In the genomic region with DNA sequence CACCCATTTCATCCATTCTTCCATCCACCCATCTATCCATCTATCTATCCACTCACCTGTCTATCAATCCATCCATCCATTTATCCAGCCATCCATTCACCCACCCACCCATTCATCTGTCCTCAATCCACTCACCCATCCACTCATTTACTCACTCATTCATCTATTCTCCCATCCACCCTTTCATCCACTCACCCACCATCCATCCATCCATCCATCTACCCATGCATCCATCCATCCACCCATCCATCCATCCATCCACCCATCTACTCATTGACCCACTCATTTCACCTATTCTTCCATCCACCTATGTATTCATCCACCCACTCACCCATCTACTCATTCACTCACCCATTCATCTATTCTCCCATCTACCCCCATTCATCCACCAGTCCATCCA, we compare ENCODE assay signal across 20 cellular contexts. TPM values are rescaled to one million over a fixed set of nuclear protein-coding genes. Genes with fewer than 3 reads are reported as not detected.
A peak's percentile ranks its signal among the peaks of the same experiment; 100 is the strongest.
DNase-seq lines count a peak whose midpoint lies in the region; ATAC-seq, FAIRE-seq and TF ChIP-seq lines count a peak whose summit lies in the region.
"Had no signal": no experiment of that assay in that cellular context is flagged by ENCODE, and none has a peak within 500 bp of the region (broad histone marks: within the 10 kb centered on the region; RNA-seq: fewer than 3 reads in every experiment).

No MANE protein-coding gene starts in this region.

- no peak overlapping the region for H3K4me3 ChIP-seq in subcutaneous abdominal adipose tissue (ENCODE audit: low read depth in 1 of 5, low read length in 5 of 5)
- H3K4me3 ChIP-seq: adrenal gland, HAP-1, neural progenitor cell, skin epidermis had no signal

- in situ Hi-C loops in GM13977 (cut with MboI; ENCODE audit: low pct_unique_long_range_greater_than_20kb, low sequenced_read_pairs, unreplicated experiment), result no loop called here

- H3K27ac Mint-ChIP-seq in activated T-cell treated with anti-CD3 and anti-CD28 coated beads, Interleukin-2, amount 50 U/mL, for 72 hours, result peak overlapping the region; percentile 95
- H3K27ac Mint-ChIP-seq in activated naive CD8-positive, alpha-beta T cell treated with anti-CD3 and anti-CD28 coated beads, Interleukin-2, amount 50 U/mL, for 24 hours, result peak overlapping the region; percentile 98
- H3K27ac Mint-ChIP-seq: neural progenitor cell, progenitor cell of endocrine pancreas had no signal

- peaks cover 4% of the 10 kb centered on the region for H3K27me3 Mint-ChIP-seq in activated T-cell treated with anti-CD3 and anti-CD28 coated beads, Interleukin-2, amount 50 U/mL, for 72 hours (ENCODE audit: low read depth)
- H3K27me3 Mint-ChIP-seq in activated naive CD8-positive, alpha-beta T cell treated with anti-CD3 and anti-CD28 coated beads, Interleukin-2, amount 50 U/mL, for 24 hours, result peaks cover 10% of the 10 kb centered on the region

- TF ChIP-seq CTCF in GM13977 (IDR thresholded peaks at IDR 0.05; ENCODE audit: extremely low read depth, insufficient read depth, missing control alignments), result no peak

- no peak for DNase-seq in activated T-cell treated with anti-CD3 and anti-CD28 coated beads, Interleukin-2, amount 50 U/mL, for 72 hours
- no peak for DNase-seq in activated T-cell treated with anti-CD3 and anti-CD28 coated beads, Interleukin-2, amount 50 U/mL, for 1 hour
- DNase-seq in HTR-8/SVneo (ENCODE audit: insufficient read length, low spot score) (no peak), NOMO-1 treated with DMSO at 0.1 percent for 48 hours (lab: John Stamatoyannopoulos, UW; ENCODE audit: unreplicated experiment) (no peak), GM13977 (ENCODE audit: low spot score) (no peak)
- DNase-seq in activated naive CD8-positive, alpha-beta T cell treated with anti-CD3 and anti-CD28 coated beads, Interleukin-2, amount 50 U/mL, for 24 hours, result no peak
- DNase-seq: activated CD4-positive, CD25-positive, alpha-beta regulatory T cell; adrenal gland; midbrain; NCI-H1436 treated with DMSO at 0.1 percent for 48 hours; NCI-H2171 treated with DMSO at 0.1 percent for 48 hours; SIG-M5; stimulated activated CD4-positive, alpha-beta T cell treated with anti-CD3 and anti-CD28 coated beads, Interleukin-2, amount 100 ng/mL, for 48 hours; substantia nigra had no signal

- H3K36me3 ChIP-seq in subcutaneous abdominal adipose tissue (ENCODE audit: control insufficient read depth in 5 of 5, insufficient read depth in 5 of 5, low read length in 5 of 5), result no peaks in the 10 kb centered on the region
- H3K36me3 ChIP-seq: adrenal gland, HAP-1, neural progenitor cell had no signal

- ATAC-seq in activated T-cell treated with anti-CD3 and anti-CD28 coated beads, Interleukin-2, amount 50 U/mL, for 72 hours (replicated peaks in 1 of 2), result no peak
- ATAC-seq in activated naive CD8-positive, alpha-beta T cell treated with anti-CD3 and anti-CD28 coated beads, Interleukin-2, amount 50 U/mL, for 24 hours, result no peak
- no peak for ATAC-seq in GM18498 (IDR thresholded peaks at IDR 0.05; ENCODE audit: unreplicated experiment)

- peaks cover 85% of the 10 kb centered on the region for H3K4me1 Mint-ChIP-seq in activated T-cell treated with anti-CD3 and anti-CD28 coated beads, Interleukin-2, amount 50 U/mL, for 72 hours (ENCODE audit: low read depth)
- H3K4me1 Mint-ChIP-seq in activated naive CD8-positive, alpha-beta T cell treated with anti-CD3 and anti-CD28 coated beads, Interleukin-2, amount 50 U/mL, for 24 hours, result peaks cover 92% of the 10 kb centered on the region

- H3K36me3 Mint-ChIP-seq in activated T-cell treated with anti-CD3 and anti-CD28 coated beads, Interleukin-2, amount 50 U/mL, for 72 hours (ENCODE audit: insufficient read depth in 2 of 2), result peaks cover 20 to 35% of the 10 kb centered on the region in 2 donors
- peaks cover 30% of the 10 kb centered on the region for H3K36me3 Mint-ChIP-seq in activated naive CD8-positive, alpha-beta T cell treated with anti-CD3 and anti-CD28 coated beads, Interleukin-2, amount 50 U/mL, for 24 hours (ENCODE audit: low read depth)
- H3K36me3 Mint-ChIP-seq: neural progenitor cell had no signal

- H3K9ac ChIP-seq in subcutaneous abdominal adipose tissue (ENCODE audit: low read length in 5 of 5), result no peak overlapping the region
- H3K9ac ChIP-seq: neural progenitor cell had no signal

- no peaks in the 10 kb centered on the region for H3K9me3 ChIP-seq in subcutaneous abdominal adipose tissue (ENCODE audit: control insufficient read depth in 5 of 5, low read length in 5 of 5)
- H3K9me3 ChIP-seq: adrenal gland, HAP-1 had no signal

- peak overlapping the region; percentile 79 to 91 for H3K4me3 Mint-ChIP-seq in activated T-cell treated with anti-CD3 and anti-CD28 coated beads, Interleukin-2, amount 50 U/mL, for 72 hours
- peak overlapping the region; percentile 80 for H3K4me3 Mint-ChIP-seq in activated naive CD8-positive, alpha-beta T cell treated with anti-CD3 and anti-CD28 coated beads, Interleukin-2, amount 50 U/mL, for 24 hours
- H3K4me3 Mint-ChIP-seq: neural progenitor cell had no signal

- H3K27ac ChIP-seq in subcutaneous abdominal adipose tissue (ENCODE audit: low read depth, low read length), result peak overlapping the region; percentile 7
- H3K27ac ChIP-seq: neural progenitor cell had no signal

- peaks cover 3 to 12% of the 10 kb centered on the region in 2 donors for H3K9me3 Mint-ChIP-seq in activated T-cell treated with anti-CD3 and anti-CD28 coated beads, Interleukin-2, amount 50 U/mL, for 72 hours
- peaks cover 20% of the 10 kb centered on the region for H3K9me3 Mint-ChIP-seq in activated naive CD8-positive, alpha-beta T cell treated with anti-CD3 and anti-CD28 coated beads, Interleukin-2, amount 50 U/mL, for 24 hours
- H3K9me3 Mint-ChIP-seq: neural progenitor cell had no signal

- peak; percentile 84 for FAIRE-seq in HTR-8/SVneo (lab: Jason Lieb, UNC)

- peaks cover 0 to 10% (median 3%) of the 10 kb centered on the region in 5 donors for H3K27me3 ChIP-seq in subcutaneous abdominal adipose tissue (ENCODE audit: control insufficient read depth in 5 of 5, insufficient read depth in 4 of 5, low read length in 5 of 5)
- H3K27me3 ChIP-seq: adrenal gland, neural progenitor cell had no signal

- peaks cover 9 to 39% (median 27%) of the 10 kb centered on the region in 5 donors for H3K4me1 ChIP-seq in subcutaneous abdominal adipose tissue (ENCODE audit: control insufficient read depth in 5 of 5, insufficient read depth in 5 of 5, low read length in 5 of 5)
- H3K4me1 ChIP-seq: HAP-1 had no signal

RNA-seq across cellular contexts. Expression of gene PTGIS, which starts 24.2 kb away (rescaled TPM):
- total RNA-seq in activated T-cell treated with anti-CD3 and anti-CD28 coated beads, Interleukin-2, amount 50 U/mL, for 72 hours, result 1 to 10 TPM; 1.8 to 6.3 TPM
